20 cellular contexts compared by ENCODE assay signal in genomic region chr2:15747698-15748471, GRCh38.
DNase-seq lines count a peak whose midpoint lies in the region; ATAC-seq, FAIRE-seq and TF ChIP-seq lines count a peak whose summit lies in the region.
"Had no signal": no experiment of that assay in that cellular context is flagged by ENCODE, and none has a peak within 500 bp of the region (broad histone marks: within the 10 kb centered on the region; RNA-seq: fewer than 3 reads in every experiment).

No MANE protein-coding gene starts in this region.

- no peaks in the 10 kb centered on the region for H3K36me3 Mint-ChIP-seq in astrocyte (ENCODE audit: low read depth, unreplicated experiment)
- H3K36me3 Mint-ChIP-seq: activated naive CD8-positive, alpha-beta T cell had no signal

- peaks cover 5% of the 10 kb centered on the region for H3K27me3 Mint-ChIP-seq in astrocyte (ENCODE audit: low read depth, unreplicated experiment)

- no peak overlapping the region for H3K9ac ChIP-seq in astrocyte (ENCODE audit: low read length)

- no peak overlapping the region for H3K4me2 ChIP-seq in astrocyte (ENCODE audit: low read length)

- no peaks in the 10 kb centered on the region for H3K4me1 ChIP-seq in astrocyte (ENCODE audit: insufficient read depth, low read length)

- H3K27me3 ChIP-seq in astrocyte (ENCODE audit: insufficient read depth, low read length), result no peaks in the 10 kb centered on the region

- no peaks in the 10 kb centered on the region for H3K9me3 Mint-ChIP-seq in astrocyte (ENCODE audit: unreplicated experiment)
- H3K9me3 Mint-ChIP-seq: activated T-helper 2 cell treated with anti-CD3 and anti-CD28 coated beads, Interferon-gamma antibody, Interleukin-2, Interleukin-4, amounts not matched to agents 10 μg/mL and 5 μg/mL and 100 μg/mL, durations not matched to agents 14 hours and 24 hours and 36 hours; stimulated activated naive B cell treated with anti-CD40 and anti-IgM and Interleukin-4, amounts not matched to agents 10 μg/mL and 1 μg/mL and 100 μg/mL, for 72 hours had no signal

- H3K9me3 ChIP-seq in astrocyte (ENCODE audit: insufficient read depth, low read depth, low read length), result no peaks in the 10 kb centered on the region

- no peak for FAIRE-seq in HTR-8/SVneo (lab: Jason Lieb, UNC)
- no peak for FAIRE-seq in astrocyte (lab: Jason Lieb, UNC)
- FAIRE-seq: islet of Langerhans had no signal

- peak; percentile 20 for DNase-seq in HTR-8/SVneo (ENCODE audit: insufficient read length, low spot score)
- DNase-seq in astrocyte (ENCODE audit: low read depth), result no peak
- DNase-seq in iPS-NIHi11 (ENCODE audit: low spot score), result peak; percentile 92
- no peak for DNase-seq in omental fat pad (ENCODE audit: low spot score)
- no peak for DNase-seq in activated gamma-delta T cell (lab: John Stamatoyannopoulos, UW)
- no peak for DNase-seq in stimulated activated CD4-positive, alpha-beta T cell treated with anti-CD3 and anti-CD28 coated beads, Interleukin-4, amount 100 ng/mL, for 24 hours
- no peak for DNase-seq in NCI-H1092 (lab: John Stamatoyannopoulos, UW)
- no peak for DNase-seq in NCI-H1105 (lab: John Stamatoyannopoulos, UW)
- DNase-seq: cerebellar nuclear complex; effector CD8-positive, alpha-beta T cell; GF-D8; NCI-H2029; NCI-H446; occipital lobe; retina; stimulated activated CD4-positive, alpha-beta T cell treated with anti-CD3 and anti-CD28 coated beads, Interleukin-4, amount 100 ng/mL, for 1 hour; stimulated activated naive B cell treated with anti-CD40 and anti-IgM and Interleukin-4, amounts not matched to agents 10 μg/mL and 1 μg/mL and 100 μg/mL, for 72 hours had no signal

- H3K4me1 Mint-ChIP-seq in astrocyte (ENCODE audit: low read depth, unreplicated experiment), result peaks cover 28% of the 10 kb centered on the region
- H3K4me1 Mint-ChIP-seq: stimulated activated naive B cell treated with anti-CD40 and anti-IgM and Interleukin-4, amounts not matched to agents 10 μg/mL and 1 μg/mL and 100 μg/mL, for 72 hours had no signal

- H2AFZ ChIP-seq in astrocyte (ENCODE audit: low read depth, low read length), result no peak overlapping the region

- peak overlapping the region; percentile 98 for H3K27ac Mint-ChIP-seq in astrocyte (ENCODE audit: unreplicated experiment)
- H3K27ac Mint-ChIP-seq: activated naive CD8-positive, alpha-beta T cell; activated T-helper 2 cell treated with anti-CD3 and anti-CD28 coated beads, Interferon-gamma antibody, Interleukin-2, Interleukin-4, amounts not matched to agents 10 μg/mL and 5 μg/mL and 100 μg/mL, durations not matched to agents 14 hours and 24 hours and 36 hours; stimulated activated naive B cell treated with anti-CD40 and anti-IgM and Interleukin-4, amounts not matched to agents 10 μg/mL and 1 μg/mL and 100 μg/mL, for 72 hours had no signal

- H3K4me3 ChIP-seq in astrocyte (ENCODE audit: insufficient read depth, low read depth, low read length), result no peak overlapping the region

- H4K20me1 ChIP-seq in astrocyte (ENCODE audit: insufficient read depth, low read length), result no peaks in the 10 kb centered on the region

- no peaks in the 10 kb centered on the region for H3K36me3 ChIP-seq in astrocyte (ENCODE audit: insufficient read depth, low read length)

- TF ChIP-seq CTCF in astrocyte (IDR thresholded peaks at IDR 0.05; ENCODE audit: insufficient read depth, low read depth, low read length), result no peak
- TF ChIP-seq CTCF in omental fat pad (IDR thresholded peaks at IDR 0.05), result no peak

- no peak overlapping the region for H3K27ac ChIP-seq in astrocyte (ENCODE audit: low read depth, low read length)

- ATAC-seq in omental fat pad (ENCODE audit: low FRiP score), result peak; percentile 47
- ATAC-seq: stimulated activated naive B cell treated with anti-CD40 and anti-IgM and Interleukin-4, amounts not matched to agents 10 μg/mL and 1 μg/mL and 100 μg/mL, for 72 hours had no signal

- H3K4me3 Mint-ChIP-seq in astrocyte (ENCODE audit: unreplicated experiment), result no peak overlapping the region
- H3K4me3 Mint-ChIP-seq: activated naive CD8-positive, alpha-beta T cell; stimulated activated naive B cell treated with anti-CD40 and anti-IgM and Interleukin-4, amounts not matched to agents 10 μg/mL and 1 μg/mL and 100 μg/mL, for 72 hours had no signal

- H3K79me2 ChIP-seq in astrocyte (ENCODE audit: insufficient read depth, low read length), result no peaks in the 10 kb centered on the region

Comparison
In these comparisons a context has a peak if more than half of its experiments do, and no peak if none do; other contexts are left out.
1. DNase-seq: peak in HTR-8/SVneo (single experiment) and iPS-NIHi11 (single experiment); none in astrocyte (single experiment), omental fat pad (single experiment), activated gamma-delta T cell (single experiment), stimulated activated CD4-positive, alpha-beta T cell treated with anti-CD3 and anti-CD28 coated beads, Interleukin-4, amount 100 ng/mL, for 24 hours (single experiment), NCI-H1092 (single experiment) and NCI-H1105 (single experiment).